ENCODE assay signal across 8 cellular contexts in genomic region chr17:56939869-56940484, GRCh38. TPM values are rescaled to one million over a fixed set of nuclear protein-coding genes. Genes with fewer than 3 reads are reported as not detected.
A peak's percentile ranks its signal among the peaks of the same experiment; 100 is the strongest.
DNase-seq lines count a peak whose midpoint lies in the region; ATAC-seq and TF ChIP-seq lines count a peak whose summit lies in the region.

No MANE protein-coding gene starts in this region.

- H3K4me3 Mint-ChIP-seq in nephron progenitor cell = no peak overlapping the region

- no peaks in the 10 kb centered on the region for H3K9me3 Mint-ChIP-seq in nephron progenitor cell

- no peaks in the 10 kb centered on the region for H3K9me2 ChIP-seq in SU-DHL-6 (replicated peaks; ENCODE audit: insufficient read depth, low read length)

- ATAC-seq in GM18907 (IDR thresholded peaks at IDR 0.05; ENCODE audit: unreplicated experiment) = peak; percentile 55

- no peaks in the 10 kb centered on the region for H3F3A ChIP-seq in SU-DHL-6 (ENCODE audit: insufficient read depth)

- H3K36me3 ChIP-seq in SU-DHL-6 (ENCODE audit: low read length) = no peaks in the 10 kb centered on the region; the same call in 1 of the 2 replicates

- no peak overlapping the region for H3K27ac Mint-ChIP-seq in nephron progenitor cell

- H3K4me1 Mint-ChIP-seq in nephron progenitor cell = no peaks in the 10 kb centered on the region

- H3K36me3 Mint-ChIP-seq in nephron progenitor cell (ENCODE audit: low read depth) = peaks cover 85% of the 10 kb centered on the region

- no peak overlapping the region for H3K9ac ChIP-seq in SU-DHL-6 (ENCODE audit: low read length)

- H4K20me1 ChIP-seq in SU-DHL-6 (ENCODE audit: low read depth, low read length) = no peaks in the 10 kb centered on the region

- TF ChIP-seq CTCF in SU-DHL-6 (IDR thresholded peaks at IDR 0.05; ENCODE audit: insufficient read depth, low read length, poor library complexity, severe bottlenecking) (peak; percentile 55), nephron progenitor cell (IDR thresholded peaks at IDR 0.05) (peak; percentile 63)

- H3K4me2 ChIP-seq in SU-DHL-6 (ENCODE audit: low read depth, low read length, poor library complexity, severe bottlenecking) = no peak overlapping the region

- H3K79me2 ChIP-seq in SU-DHL-6 (ENCODE audit: insufficient read depth, low read length) = no peaks in the 10 kb centered on the region

- no peak overlapping the region for H3K27ac ChIP-seq in SU-DHL-6 (ENCODE audit: low read depth, low read length)

- H3K4me3 ChIP-seq in SU-DHL-6 (ENCODE audit: insufficient read depth, low read length, poor library complexity, severe bottlenecking) = no peak overlapping the region

- DNase-seq in CD1c-positive myeloid dendritic cell (ENCODE audit: extremely low spot score) = peak; percentile 87
- peak; percentile 31 for DNase-seq in NCI-H146 (lab: John Stamatoyannopoulos, UW)
- peak; percentile 37 for DNase-seq in fibroblast of gingiva (ENCODE audit: low read depth)
- no peak for DNase-seq in nephron progenitor cell
- no peak for DNase-seq in ureter (ENCODE audit: low spot score)
- DNase-seq in stimulated activated CD4-positive, alpha-beta T cell treated with anti-CD3 and anti-CD28 coated beads, Interleukin-15, amount 100 ng/mL, for 24 hours = no peak

- no peaks in the 10 kb centered on the region for H3K27me3 ChIP-seq in SU-DHL-6 (ENCODE audit: low read length)

- peaks cover 4% of the 10 kb centered on the region for H3K27me3 Mint-ChIP-seq in nephron progenitor cell (ENCODE audit: low read depth, poor library complexity)

- no peaks in the 10 kb centered on the region for H3K9me3 ChIP-seq in SU-DHL-6 (ENCODE audit: insufficient read depth, low read length)

- H2AFZ ChIP-seq in SU-DHL-6 (ENCODE audit: low read depth, low read length, severe bottlenecking) = no peak overlapping the region

RNA-seq across cellular contexts. Expression of gene COIL, which starts 20.9 kb away (rescaled TPM):
- 17.9 TPM for total RNA-seq in ureter

RNA-seq across cellular contexts. Expression of gene TRIM25, which starts 26.1 kb away (rescaled TPM):
- total RNA-seq in ureter = 118 TPM

RNA-seq across cellular contexts. Expression of gene SCPEP1, which starts 38.0 kb away (rescaled TPM):
- total RNA-seq in ureter = 79.6 TPM

Comparison
In these comparisons a context has a peak if more than half of its experiments do, and no peak if none do; other contexts are left out.
1. DNase-seq: peak in CD1c-positive myeloid dendritic cell (single experiment), NCI-H146 (single experiment) and fibroblast of gingiva (single experiment); none in nephron progenitor cell (single experiment), ureter (single experiment) and stimulated activated CD4-positive, alpha-beta T cell treated with anti-CD3 and anti-CD28 coated beads, Interleukin-15, amount 100 ng/mL, for 24 hours (single experiment).